2 cellular contexts compared by ENCODE assay signal in genomic region chr17:82858376-82859126, GRCh38.
TF ChIP-seq lines count a peak whose summit lies in the region.

No MANE protein-coding gene starts in this region.

TF ChIP-seq in WTC11, 78 proteins besides CTCF, POLR2A, EP300 and RAD21 (continued from another document):
- TF ChIP-seq USF1 (CRISPR knock-in tag; IDR thresholded peaks at IDR 0.05), result no peak
- no peak for TF ChIP-seq MXD4 (CRISPR knock-in tag; IDR thresholded peaks at IDR 0.05; ENCODE audit: borderline replicate concordance)
- TF ChIP-seq NR1H2 (CRISPR knock-in tag; IDR thresholded peaks at IDR 0.05), result no peak
- TF ChIP-seq ZNF219 (CRISPR knock-in tag; IDR thresholded peaks at IDR 0.05; ENCODE audit: borderline replicate concordance), result no peak
- TF ChIP-seq NR2C2 (CRISPR knock-in tag; IDR thresholded peaks at IDR 0.05), result no peak
- TF ChIP-seq, protein P1, sequence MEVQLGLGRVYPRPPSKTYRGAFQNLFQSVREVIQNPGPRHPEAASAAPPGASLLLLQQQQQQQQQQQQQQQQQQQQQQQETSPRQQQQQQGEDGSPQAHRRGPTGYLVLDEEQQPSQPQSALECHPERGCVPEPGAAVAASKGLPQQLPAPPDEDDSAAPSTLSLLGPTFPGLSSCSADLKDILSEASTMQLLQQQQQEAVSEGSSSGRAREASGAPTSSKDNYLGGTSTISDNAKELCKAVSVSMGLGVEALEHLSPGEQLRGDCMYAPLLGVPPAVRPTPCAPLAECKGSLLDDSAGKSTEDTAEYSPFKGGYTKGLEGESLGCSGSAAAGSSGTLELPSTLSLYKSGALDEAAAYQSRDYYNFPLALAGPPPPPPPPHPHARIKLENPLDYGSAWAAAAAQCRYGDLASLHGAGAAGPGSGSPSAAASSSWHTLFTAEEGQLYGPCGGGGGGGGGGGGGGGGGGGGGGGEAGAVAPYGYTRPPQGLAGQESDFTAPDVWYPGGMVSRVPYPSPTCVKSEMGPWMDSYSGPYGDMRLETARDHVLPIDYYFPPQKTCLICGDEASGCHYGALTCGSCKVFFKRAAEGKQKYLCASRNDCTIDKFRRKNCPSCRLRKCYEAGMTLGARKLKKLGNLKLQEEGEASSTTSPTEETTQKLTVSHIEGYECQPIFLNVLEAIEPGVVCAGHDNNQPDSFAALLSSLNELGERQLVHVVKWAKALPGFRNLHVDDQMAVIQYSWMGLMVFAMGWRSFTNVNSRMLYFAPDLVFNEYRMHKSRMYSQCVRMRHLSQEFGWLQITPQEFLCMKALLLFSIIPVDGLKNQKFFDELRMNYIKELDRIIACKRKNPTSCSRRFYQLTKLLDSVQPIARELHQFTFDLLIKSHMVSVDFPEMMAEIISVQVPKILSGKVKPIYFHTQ (CRISPR knock-in tag; IDR thresholded peaks at IDR 0.05), result no peak

TF ChIP-seq in H1, 55 proteins besides CTCF, POLR2A, EP300 and RAD21 (continued from another document):
- TF ChIP-seq TAF7 (optimal IDR thresholded peaks at IDR 0.05; ENCODE audit: borderline replicate concordance, low read depth, low read length) (no peak), SP1 (IDR thresholded peaks at IDR 0.05; ENCODE audit: low read depth, low read length) (no peak), TAF1 (IDR thresholded peaks at IDR 0.05; ENCODE audit: low read depth, low read length) (no peak)
- TF ChIP-seq, protein P2, sequence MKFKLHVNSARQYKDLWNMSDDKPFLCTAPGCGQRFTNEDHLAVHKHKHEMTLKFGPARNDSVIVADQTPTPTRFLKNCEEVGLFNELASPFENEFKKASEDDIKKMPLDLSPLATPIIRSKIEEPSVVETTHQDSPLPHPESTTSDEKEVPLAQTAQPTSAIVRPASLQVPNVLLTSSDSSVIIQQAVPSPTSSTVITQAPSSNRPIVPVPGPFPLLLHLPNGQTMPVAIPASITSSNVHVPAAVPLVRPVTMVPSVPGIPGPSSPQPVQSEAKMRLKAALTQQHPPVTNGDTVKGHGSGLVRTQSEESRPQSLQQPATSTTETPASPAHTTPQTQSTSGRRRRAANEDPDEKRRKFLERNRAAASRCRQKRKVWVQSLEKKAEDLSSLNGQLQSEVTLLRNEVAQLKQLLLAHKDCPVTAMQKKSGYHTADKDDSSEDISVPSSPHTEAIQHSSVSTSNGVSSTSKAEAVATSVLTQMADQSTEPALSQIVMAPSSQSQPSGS (IDR thresholded peaks at IDR 0.05; ENCODE audit: low read length), result no peak
